20 cellular contexts compared by ENCODE assay signal in the genomic region with DNA sequence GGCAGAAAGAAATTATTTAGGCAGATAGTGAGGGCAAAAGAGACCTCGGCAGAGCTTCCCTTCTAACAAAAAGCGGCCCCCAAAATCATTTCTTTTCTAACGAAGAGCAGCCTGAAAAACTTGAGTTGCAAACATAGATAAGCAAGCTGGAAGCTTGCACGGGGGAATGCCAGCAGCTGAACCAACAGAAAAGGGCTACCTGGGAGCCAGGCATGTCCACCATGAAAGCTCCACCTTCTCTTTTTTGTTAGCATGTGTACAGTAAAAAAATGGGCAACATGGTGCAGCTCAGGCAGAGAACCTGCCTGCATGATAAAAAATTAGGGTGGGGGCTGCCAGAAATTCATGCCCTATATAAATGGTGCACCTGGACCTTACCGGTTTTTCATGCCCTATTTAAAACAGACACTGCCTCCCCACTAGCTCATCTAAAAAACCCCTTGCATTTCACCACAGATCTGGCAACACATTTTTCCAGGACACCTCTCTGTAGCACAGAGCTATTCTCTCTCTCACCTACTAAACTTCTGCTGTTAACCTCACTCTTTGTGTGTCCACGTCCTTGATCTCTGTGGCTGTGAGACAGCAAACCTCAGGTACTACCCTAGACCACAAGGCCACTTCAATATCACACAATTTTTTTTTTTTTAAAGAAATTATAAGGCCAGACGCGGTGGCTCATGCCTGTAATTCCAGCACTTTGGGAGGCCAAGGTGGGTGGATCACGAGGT. TPM values are rescaled to one million over a fixed set of nuclear protein-coding genes. Genes with fewer than 3 reads are reported as not detected.
"Had no signal": no experiment of that assay in that cellular context is flagged by ENCODE, and none has a peak within 500 bp of the region (broad histone marks: within the 10 kb centered on the region; RNA-seq: fewer than 3 reads in every experiment).

No MANE protein-coding gene starts in this region.

- H3K4me3 Mint-ChIP-seq: activated naive CD4-positive, alpha-beta T cell treated with anti-CD3 and anti-CD28 coated beads, Interleukin-2, amount 50 U/mL, for 24 hours; activated T-helper 1 cell treated with anti-CD3 and anti-CD28 coated beads, Interleukin-12 subunit alpha, Interleukin-12 subunit beta, Interleukin-2, Interleukin-4 antibody, amounts not matched to agents 30 ng/mL and 10 ng/mL and 1 ng/mL, durations not matched to agents 14 hours and 24 hours and 36 hours; endodermal cell; memory B cell; stimulated activated naive CD8-positive, alpha-beta T cell treated with anti-CD3 and anti-CD28 coated beads, Interleukin-15, Interleukin-2, amounts not matched to agents 100 ng/mL and 50 ng/mL, for 24 hours; WTC11 had no signal

- H3K27ac Mint-ChIP-seq: activated naive CD4-positive, alpha-beta T cell treated with anti-CD3 and anti-CD28 coated beads, Interleukin-2, amount 50 U/mL, for 24 hours; activated T-helper 1 cell treated with anti-CD3 and anti-CD28 coated beads, Interleukin-12 subunit alpha, Interleukin-12 subunit beta, Interleukin-2, Interleukin-4 antibody, amounts not matched to agents 30 ng/mL and 10 ng/mL and 1 ng/mL, durations not matched to agents 14 hours and 24 hours and 36 hours; endodermal cell; memory B cell; stimulated activated naive CD8-positive, alpha-beta T cell treated with anti-CD3 and anti-CD28 coated beads, Interleukin-15, Interleukin-2, amounts not matched to agents 100 ng/mL and 50 ng/mL, for 24 hours; WTC11 had no signal

- H3K36me3 ChIP-seq: adrenal gland had no signal

- H3K27me3 ChIP-seq: adrenal gland, ascending aorta, heart left ventricle, spleen, tibial artery had no signal

- H3K9me3 Mint-ChIP-seq: activated naive CD4-positive, alpha-beta T cell treated with anti-CD3 and anti-CD28 coated beads, Interleukin-2, amount 50 U/mL, for 24 hours; activated T-helper 1 cell treated with anti-CD3 and anti-CD28 coated beads, Interleukin-12 subunit alpha, Interleukin-12 subunit beta, Interleukin-2, Interleukin-4 antibody, amounts not matched to agents 30 ng/mL and 10 ng/mL and 1 ng/mL, durations not matched to agents 14 hours and 24 hours and 36 hours; endodermal cell; memory B cell; stimulated activated naive CD8-positive, alpha-beta T cell treated with anti-CD3 and anti-CD28 coated beads, Interleukin-15, Interleukin-2, amounts not matched to agents 100 ng/mL and 50 ng/mL, for 24 hours had no signal

- DNase-seq: activated CD4-positive, alpha-beta T cell treated with anti-CD3 and anti-CD28 coated beads, Interleukin-2, amount 50 U/mL, for 48 hours; activated gamma-delta T cell treated with Interleukin-2 at 50 U/mL for 16 hours; adrenal gland; central memory CD4-positive, alpha-beta T cell; endodermal cell; heart left ventricle; left colon; nucleus accumbens; posterior cingulate gyrus; spleen; stimulated activated CD4-positive, alpha-beta T cell treated with anti-CD3 and anti-CD28 coated beads, Interleukin-4, amount 100 ng/mL, for 24 hours; T-helper 1 cell; tibial artery had no signal

- ATAC-seq: heart left ventricle, left colon, WTC11 had no signal

- H3K27ac ChIP-seq: adrenal gland, ascending aorta, epithelial cell of prostate, heart left ventricle, spleen, tibial artery had no signal

- H3K4me3 ChIP-seq: adrenal gland, ascending aorta, heart left ventricle, spleen, tibial artery had no signal

- H3K27me3 Mint-ChIP-seq: activated naive CD4-positive, alpha-beta T cell treated with anti-CD3 and anti-CD28 coated beads, Interleukin-2, amount 50 U/mL, for 24 hours; memory B cell; stimulated activated naive CD8-positive, alpha-beta T cell treated with anti-CD3 and anti-CD28 coated beads, Interleukin-15, Interleukin-2, amounts not matched to agents 100 ng/mL and 50 ng/mL, for 24 hours had no signal

- H3K9me3 ChIP-seq: adrenal gland, ascending aorta, heart left ventricle, spleen, tibial artery had no signal

- H3K4me1 ChIP-seq: ascending aorta, tibial artery had no signal

- H3K4me1 Mint-ChIP-seq: endodermal cell, memory B cell, WTC11 had no signal

RNA-seq across cellular contexts. Expression of a gene that starts 29.4 kb away (rescaled TPM):
- total RNA-seq: ascending aorta had no signal
